ENCODE assay signal across 15 cellular contexts in genomic region chr1:57934745-57935144, GRCh38.
DNase-seq lines count a peak whose midpoint lies in the region; ATAC-seq, FAIRE-seq and TF ChIP-seq lines count a peak whose summit lies in the region.
"Had no signal": no experiment of that assay in that cellular context is flagged by ENCODE, and none has a peak within 500 bp of the region (broad histone marks: within the 10 kb centered on the region; RNA-seq: fewer than 3 reads in every experiment).

No MANE protein-coding gene starts in this region.

- no peak overlapping the region for H3K27ac Mint-ChIP-seq in CD4-positive, alpha-beta memory T cell
- H3K27ac Mint-ChIP-seq: CD4-positive, alpha-beta T cell had no signal

- no peaks in the 10 kb centered on the region for H3F3A ChIP-seq in PC-9 (ENCODE audit: insufficient read depth, low read depth)

- H2BK120ac ChIP-seq in H1 (replicated peaks; ENCODE audit: low read depth, low read length) = no peak overlapping the region

- no peaks in the 10 kb centered on the region for H3K4me1 Mint-ChIP-seq in CD4-positive, alpha-beta memory T cell

- no peak overlapping the region for H3K4me3 ChIP-seq in HepG2 (replicated peaks in 1 of 3; ENCODE audit: insufficient read depth in 1 of 3, low read depth in 2 of 3, low read length in 3 of 3)
- no peak overlapping the region for H3K4me3 ChIP-seq in right lobe of liver
- H3K4me3 ChIP-seq in PC-9 = no peak overlapping the region
- no peak overlapping the region for H3K4me3 ChIP-seq in H1 (ENCODE audit: extremely low read depth in 1 of 4, insufficient read depth in 2 of 4, low read depth in 3 of 4, low read length in 4 of 4)
- no peak overlapping the region for H3K4me3 ChIP-seq in CD4-positive, alpha-beta memory T cell (ENCODE audit: low read length in 2 of 2)
- no peak overlapping the region for H3K4me3 ChIP-seq in osteoblast (ENCODE audit: insufficient read depth, low read length)
- H3K4me3 ChIP-seq: GM12878, HAP-1 had no signal

- H4K20me1 ChIP-seq in HepG2 (ENCODE audit: insufficient read depth, low read length) (no peaks in the 10 kb centered on the region), PC-9 (ENCODE audit: insufficient read depth) (no peaks in the 10 kb centered on the region), H1 (replicated peaks in 1 of 2; ENCODE audit: control insufficient read depth in 1 of 2, insufficient read depth in 2 of 2, low read length in 2 of 2) (no peaks in the 10 kb centered on the region), osteoblast (ENCODE audit: insufficient read depth, low read length) (no peaks in the 10 kb centered on the region)

- intact Hi-C loops in HepG2 (cut with micrococcal nuclease; ENCODE audit: unreplicated experiment) (no loop called here), right lobe of liver (cut with DNase I) (no loop called here), PC-9 (cut with micrococcal nuclease; ENCODE audit: unreplicated experiment) (no loop called here)
- intact Hi-C loops in CD4-positive, alpha-beta memory T cell (cut with micrococcal nuclease) = no loop called here

- no peak overlapping the region for H3K23ac ChIP-seq in H1 (ENCODE audit: insufficient read length)

- H2BK15ac ChIP-seq in H1 (ENCODE audit: low read length) = no peak overlapping the region

- H3K36me3 ChIP-seq in HepG2 (replicated peaks in 1 of 2; ENCODE audit: control insufficient read depth in 1 of 2, insufficient read depth in 2 of 2, low read length in 2 of 2) (no peaks in the 10 kb centered on the region), right lobe of liver (no peaks in the 10 kb centered on the region), PC-9 (ENCODE audit: low read depth) (no peaks in the 10 kb centered on the region), H1 (ENCODE audit: control insufficient read depth in 2 of 4, insufficient read depth in 4 of 4, low read length in 3 of 4) (no peaks in the 10 kb centered on the region), osteoblast (ENCODE audit: insufficient read depth, low read length) (no peaks in the 10 kb centered on the region)
- H3K36me3 ChIP-seq in CD4-positive, alpha-beta memory T cell (ENCODE audit: insufficient read depth, low read length) = no peaks in the 10 kb centered on the region
- H3K36me3 ChIP-seq: HAP-1 had no signal

- ATAC-seq in HepG2 = no peak
- no peak for ATAC-seq in right lobe of liver
- ATAC-seq: GM12878 had no signal

- peaks cover 0 to 1% of the 10 kb centered on the region in 2 donors for H3K27me3 Mint-ChIP-seq in CD4-positive, alpha-beta memory T cell
- H3K27me3 Mint-ChIP-seq: CD4-positive, alpha-beta T cell had no signal

- no peak overlapping the region for H2BK20ac ChIP-seq in H1 (ENCODE audit: low read length)

- no peak overlapping the region for H3K4ac ChIP-seq in H1 (replicated peaks; ENCODE audit: insufficient read length, low read depth, low read length)

- POLR2A ChIA-PET in HepG2 (lab: Yijun Ruan, JAX) (no interaction called here), PC-9 (lab: Charles Lee; ENCODE audit: unreplicated experiment) (no interaction called here), H1 (lab: Charles Lee; ENCODE audit: partially characterized antibody) (no interaction called here)
- POLR2A ChIA-PET in CD4-positive, alpha-beta memory T cell (lab: Charles Lee; ENCODE audit: partially characterized antibody) = no interaction called here

- no peak overlapping the region for H2BK12ac ChIP-seq in H1 (ENCODE audit: low read depth, low read length)

- TF ChIP-seq EP300 in HepG2 (IDR thresholded peaks at IDR 0.05; ENCODE audit: low read depth in 2 of 2, low read length in 2 of 2) = no peak
- TF ChIP-seq EP300 in HepG2 (CRISPR knock-in tag; IDR thresholded peaks at IDR 0.05; ENCODE audit: borderline replicate concordance) = no peak
- no peak for TF ChIP-seq EP300 in H1 (IDR thresholded peaks at IDR 0.05; ENCODE audit: borderline replicate concordance in 1 of 2, low read depth in 2 of 2, low read length in 2 of 2)

- H3K27me3 ChIP-seq in HepG2 (ENCODE audit: control insufficient read depth in 1 of 2, insufficient read depth in 2 of 2, low read length in 2 of 2) = no peaks in the 10 kb centered on the region
- H3K27me3 ChIP-seq in right lobe of liver = no peaks in the 10 kb centered on the region
- peaks cover 9% of the 10 kb centered on the region; the same call in 1 of the 2 replicates for H3K27me3 ChIP-seq in PC-9 (ENCODE audit: insufficient read depth, low read depth)
- no peaks in the 10 kb centered on the region for H3K27me3 ChIP-seq in H1 (replicated peaks in 1 of 4; ENCODE audit: control insufficient read depth in 3 of 4, extremely low read depth in 1 of 4, insufficient read depth in 3 of 4, low read length in 3 of 4)
- no peaks in the 10 kb centered on the region for H3K27me3 ChIP-seq in CD4-positive, alpha-beta memory T cell (ENCODE audit: insufficient read depth, low read length)
- H3K27me3 ChIP-seq in osteoblast (ENCODE audit: insufficient read depth, low read length) = no peaks in the 10 kb centered on the region

- H3K9me3 ChIP-seq in HepG2 (ENCODE audit: low read length) (no peaks in the 10 kb centered on the region), right lobe of liver (no peaks in the 10 kb centered on the region), PC-9 (ENCODE audit: insufficient read depth, low read depth) (no peaks in the 10 kb centered on the region), H1 (ENCODE audit: insufficient read depth in 2 of 2, low read depth in 1 of 2, low read length in 1 of 2) (no peaks in the 10 kb centered on the region; a peak in 1 of 4 replicates), osteoblast (ENCODE audit: low read depth, low read length) (no peaks in the 10 kb centered on the region)
- H3K9me3 ChIP-seq in CD4-positive, alpha-beta memory T cell (ENCODE audit: control insufficient read depth in 1 of 2, low read length in 2 of 2) = no peaks in the 10 kb centered on the region
- H3K9me3 ChIP-seq: HAP-1 had no signal

- in situ Hi-C loops in HepG2 (cut with HindIII; ENCODE audit: extremely low pct_ligation_motif_present, low pct_unique_long_range_greater_than_20kb) = no loop called here

- TF ChIP-seq RAD21 in HepG2 (CRISPR knock-in tag; IDR thresholded peaks at IDR 0.05) (no peak), H1 (IDR thresholded peaks at IDR 0.05 in 1 of 2, conservative IDR thresholded peaks at IDR 0.05 in 1 of 2; ENCODE audit: low read depth in 2 of 2, low read length in 2 of 2) (no peak)

- no peak overlapping the region for H2BK5ac ChIP-seq in H1 (ENCODE audit: low read depth, low read length)

- H3K9me3 Mint-ChIP-seq in CD4-positive, alpha-beta memory T cell = peaks cover 0 to 10% (median 6%) of the 10 kb centered on the region in 8 donors

- H3K4me3 Mint-ChIP-seq in CD4-positive, alpha-beta memory T cell = no peak overlapping the region
- H3K4me3 Mint-ChIP-seq: CD4-positive, alpha-beta T cell had no signal

- no TSS peak for BruUV-seq in HepG2 (replicated peaks; lab: Mats Ljungman, UMichigan)
- no TSS peak for BruUV-seq in PC-9 (replicated peaks; lab: Mats Ljungman, UMichigan)

- H3K18ac ChIP-seq in H1 (ENCODE audit: extremely low read depth, low read length) = no peak overlapping the region

- H3K9me2 ChIP-seq in PC-9 (ENCODE audit: insufficient read depth) = no peaks in the 10 kb centered on the region

- FAIRE-seq in HepG2 (lab: Jason Lieb, UNC) = no peak
- no peak for FAIRE-seq in H1 (lab: Jason Lieb, UNC)
- FAIRE-seq: GM12878 had no signal

- H3K23me2 ChIP-seq in H1 (ENCODE audit: low read depth, low read length) = no peaks in the 10 kb centered on the region

- 66% methylated on average over 8 of the region's 8 CpGs for WGBS in HepG2 (ENCODE audit: low lambda C conversion rate)
- WGBS in right lobe of liver (ENCODE audit: insufficient coverage, low coverage, low lambda C conversion rate, missing lambda C conversion rate) = 78% methylated on average over 7 of the region's 8 CpGs
- WGBS in H1 (ENCODE audit: extremely low coverage in 1 of 2, insufficient coverage in 1 of 2, insufficient read length in 1 of 2, insufficient replicate concordance in 2 of 2, low coverage in 1 of 2, low lambda C conversion rate in 2 of 2, missing lambda C conversion rate in 1 of 2), 2 experiments = 95% methylated on average over 8 of the region's 8 CpGs; no CpG with 5 or more reads in 1 of the 2 experiments

- no peak overlapping the region for H3K56ac ChIP-seq in H1 (replicated peaks; ENCODE audit: insufficient read length, low read depth, low read length)

- no peak for TF ChIP-seq CTCF in HepG2 (CRISPR knock-in tag; IDR thresholded peaks at IDR 0.05)
- TF ChIP-seq CTCF in right lobe of liver (IDR thresholded peaks at IDR 0.05) = no peak
- TF ChIP-seq CTCF in PC-9 (conservative IDR thresholded peaks at IDR 0.05) = no peak
- TF ChIP-seq CTCF in H1 (IDR thresholded peaks at IDR 0.05; ENCODE audit: control extremely low read depth in 1 of 3, insufficient read depth in 1 of 3, low read depth in 1 of 3, low read length in 3 of 3) = no peak
- no peak for TF ChIP-seq CTCF in osteoblast (IDR thresholded peaks at IDR 0.05; ENCODE audit: extremely low read depth, low read depth, low read length)

- no peak overlapping the region for H2AK5ac ChIP-seq in H1 (ENCODE audit: low read depth, low read length)

- H3K4me1 ChIP-seq in HepG2 (ENCODE audit: insufficient read depth, low read length) (no peaks in the 10 kb centered on the region), right lobe of liver (no peaks in the 10 kb centered on the region), PC-9 (replicated peaks; ENCODE audit: insufficient read depth) (no peaks in the 10 kb centered on the region), H1 (replicated peaks in 1 of 4; ENCODE audit: control insufficient read depth in 3 of 4, insufficient read depth in 4 of 4, low read length in 3 of 4) (no peaks in the 10 kb centered on the region; a peak in 1 of 7 replicates), osteoblast (ENCODE audit: insufficient read depth, low read length) (no peaks in the 10 kb centered on the region)
- H3K4me1 ChIP-seq in CD4-positive, alpha-beta memory T cell (ENCODE audit: insufficient read depth, low read length) = no peaks in the 10 kb centered on the region
- H3K4me1 ChIP-seq: HAP-1 had no signal

- CTCF ChIA-PET in HepG2 (lab: Yijun Ruan, JAX; ENCODE audit: low intra/inter-chr PET ratio, low total read pairs) (no interaction called here), PC-9 (lab: Charles Lee) (no interaction called here), H1 (lab: Charles Lee; ENCODE audit: partially characterized antibody) (interaction anchor here (0.6 kb wide), 1 partner anchor 15 kb away, joined by 3 read pairs; no protein-coding TSS in a partner anchor)
- CTCF ChIA-PET in CD4-positive, alpha-beta memory T cell (lab: Charles Lee; ENCODE audit: partially characterized antibody) = no interaction called here

- H4K8ac ChIP-seq in H1 (ENCODE audit: extremely low read depth, insufficient read depth, low read length) = no peak overlapping the region

- H3K4me2 ChIP-seq in HepG2 (ENCODE audit: low read depth, low read length) (no peak overlapping the region), PC-9 (no peak overlapping the region), H1 (ENCODE audit: insufficient read depth in 1 of 2, low read depth in 2 of 2, low read length in 2 of 2) (no peak overlapping the region), osteoblast (ENCODE audit: insufficient read depth, low read length) (no peak overlapping the region)

- TF ChIP-seq POLR2A in HepG2 (IDR thresholded peaks at IDR 0.05; ENCODE audit: insufficient read depth in 1 of 2, low read depth in 2 of 2, low read length in 2 of 2) (no peak), right lobe of liver (IDR thresholded peaks at IDR 0.05) (no peak), H1 (IDR thresholded peaks at IDR 0.05; ENCODE audit: control extremely low read depth in 1 of 2, low read depth in 2 of 2, low read length in 2 of 2) (no peak)

- H3K79me1 ChIP-seq in H1 (ENCODE audit: low read depth, low read length) = no peaks in the 10 kb centered on the region

- H3K79me2 ChIP-seq in HepG2 (ENCODE audit: insufficient read depth, low read length) (no peaks in the 10 kb centered on the region), PC-9 (ENCODE audit: low read depth) (no peaks in the 10 kb centered on the region), H1 (ENCODE audit: control insufficient read depth in 1 of 2, insufficient read depth in 2 of 2, low read length in 2 of 2) (no peaks in the 10 kb centered on the region), osteoblast (ENCODE audit: insufficient read depth, low read length) (no peaks in the 10 kb centered on the region)

- H4K91ac ChIP-seq in H1 (replicated peaks; ENCODE audit: insufficient read length, low read length) = no peak overlapping the region

- H4K5ac ChIP-seq in H1 (ENCODE audit: insufficient read length, low read depth, low read length) = no peak overlapping the region

- H2AFZ ChIP-seq in HepG2 (ENCODE audit: low read length) = no peak overlapping the region
- H2AFZ ChIP-seq in PC-9 = peak overlapping the region; percentile 58; the same call in 1 of the 2 replicates
- H2AFZ ChIP-seq in H1 (ENCODE audit: low read length) = no peak overlapping the region
- no peak overlapping the region for H2AFZ ChIP-seq in osteoblast (ENCODE audit: low read length)

- H3K27ac ChIP-seq in HepG2 (ENCODE audit: extremely low read length, insufficient read depth, low read length) (no peak overlapping the region), right lobe of liver (no peak overlapping the region), PC-9 (no peak overlapping the region), H1 (ENCODE audit: low read depth, low read length) (no peak overlapping the region), osteoblast (ENCODE audit: low read depth, low read length) (no peak overlapping the region)
- H3K27ac ChIP-seq in CD4-positive, alpha-beta memory T cell (ENCODE audit: low read depth, low read length) = no peak overlapping the region

- H3K14ac ChIP-seq in H1 (ENCODE audit: insufficient read length) = no peak overlapping the region

- H3K36me3 Mint-ChIP-seq in CD4-positive, alpha-beta memory T cell = no peaks in the 10 kb centered on the region

- DNase-seq in HepG2 (ENCODE audit: low spot score) (no peak), right lobe of liver (no peak), PC-9 (no peak), H1 (ENCODE audit: low read depth in 1 of 2, low spot score in 2 of 2) (no peak), osteoblast (ENCODE audit: insufficient read length, low spot score, missing footprints) (no peak), NCI-H446 (lab: John Stamatoyannopoulos, UW) (no peak)
- DNase-seq in CD4-positive, alpha-beta memory T cell = no peak
- DNase-seq: 8988T; AML-193; Calu3; CD4-positive, alpha-beta T cell; DMS79 treated with DMSO at 0.1 percent for 48 hours; KBM-7 had no signal

- no peak overlapping the region for H3K9ac ChIP-seq in HepG2 (ENCODE audit: insufficient read depth, low read depth, low read length)
- no peak overlapping the region for H3K9ac ChIP-seq in H1 (replicated peaks in 1 of 4; ENCODE audit: extremely low read depth in 1 of 4, low read depth in 3 of 4, low read length in 3 of 4)

Comparison
In these comparisons a context has a peak if more than half of its experiments do, and no peak if none do; other contexts are left out.
1. Of the 41 proteins assayed by ChIP-seq in both HepG2 and H1: peak only in HepG2: none; only in H1: none; in both: MAFK; in neither: 40.